ENCODE assay signal across 8 cellular contexts in the genomic region with DNA sequence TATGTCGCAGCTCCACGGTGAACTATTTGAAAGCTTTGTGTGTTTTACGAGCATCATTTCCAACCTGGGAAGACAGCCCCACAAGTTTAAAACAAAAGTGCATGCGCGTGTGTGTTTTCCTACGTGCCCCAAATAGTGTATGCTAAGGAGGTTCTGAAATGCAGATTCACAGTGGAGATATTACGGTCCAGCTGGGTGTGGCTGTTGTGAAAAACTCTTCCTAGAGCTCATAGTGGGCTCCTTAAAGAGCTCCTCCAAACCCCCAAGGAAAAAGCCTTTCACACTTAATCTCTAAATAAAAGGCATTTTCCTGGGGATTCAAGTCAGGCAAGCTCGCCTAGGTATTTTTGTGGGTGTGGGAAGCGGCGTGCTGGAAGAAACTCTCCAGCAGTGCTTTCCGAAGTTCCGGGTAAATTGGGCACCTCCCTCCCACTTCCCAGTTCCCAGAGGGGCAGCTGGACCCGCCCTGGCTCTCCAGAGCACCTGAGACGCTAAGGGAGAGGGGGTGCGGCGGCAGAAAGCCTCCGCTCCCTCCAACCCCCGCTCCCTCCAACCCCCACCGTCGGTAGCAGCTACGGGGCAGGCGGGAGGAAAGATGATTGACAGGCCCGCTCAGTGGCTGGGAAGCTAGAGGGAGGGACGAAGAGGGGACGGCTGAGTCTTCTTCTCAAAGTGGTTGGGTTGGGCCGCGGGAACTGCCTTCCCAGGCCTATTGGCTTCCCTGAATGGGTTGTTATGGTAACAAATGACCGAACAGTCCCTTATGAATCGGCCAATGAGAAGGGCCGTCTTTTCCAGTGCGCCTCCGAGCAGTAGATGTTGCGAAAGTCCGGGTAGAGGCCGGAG. TPM values are rescaled to one million over a fixed set of nuclear protein-coding genes. Genes with fewer than 3 reads are reported as not detected.
DNase-seq lines count a peak whose midpoint lies in the region; ATAC-seq and TF ChIP-seq lines count a peak whose summit lies in the region.

No MANE protein-coding gene starts in this region.

- H2AFZ ChIP-seq in H9 (ENCODE audit: low read length) = peak overlapping the region; percentile 87

- H3K36me3 Mint-ChIP-seq in H9 (ENCODE audit: insufficient read depth in 1 of 3, low read depth in 3 of 3) (peaks cover 23 to 41% (median 28%) of the 10 kb centered on the region in 3 experiments), neural crest cell (ENCODE audit: low read depth) (peaks cover 6% of the 10 kb centered on the region)
- H3K36me3 Mint-ChIP-seq in activated naive CD4-positive, alpha-beta T cell treated with anti-CD3 and anti-CD28 coated beads for 36 hours (ENCODE audit: low read depth) = peaks cover 38% of the 10 kb centered on the region

- H4K91ac ChIP-seq in H9 (ENCODE audit: insufficient read length, low read depth, low read length) = no peak overlapping the region

- no peak overlapping the region for H2BK15ac ChIP-seq in H9 (ENCODE audit: low read depth, low read length)

- peaks cover 2% of the 10 kb centered on the region; the same call in 1 of the 2 replicates for H3K4me1 ChIP-seq in H9 (ENCODE audit: insufficient read depth, low read length)
- H3K4me1 ChIP-seq in RWPE2 (ENCODE audit: insufficient read depth, poor library complexity, severe bottlenecking) = peaks cover 18% of the 10 kb centered on the region
- H3K4me1 ChIP-seq in foreskin keratinocyte = peaks cover 22% of the 10 kb centered on the region
- H3K4me1 ChIP-seq in thymus (ENCODE audit: control insufficient read depth, insufficient read depth, low read length) = no peaks in the 10 kb centered on the region

- H3T11ph ChIP-seq in H9 (ENCODE audit: low read length) = no peak overlapping the region

- H3K4me3 ChIP-seq in RWPE2 (ENCODE audit: severe bottlenecking) = peak overlapping the region; percentile 47
- peak overlapping the region; percentile 80 for H3K4me3 ChIP-seq in thymus (ENCODE audit: low read length)

- no peak overlapping the region for H4K8ac ChIP-seq in H9 (replicated peaks; ENCODE audit: insufficient read length, low read depth, low read length)

- H3K27me3 Mint-ChIP-seq in H9 (ENCODE audit: low read depth) = no peaks in the 10 kb centered on the region
- H3K27me3 Mint-ChIP-seq in activated naive CD4-positive, alpha-beta T cell treated with anti-CD3 and anti-CD28 coated beads for 36 hours (ENCODE audit: low read depth) = no peaks in the 10 kb centered on the region
- peaks cover 5% of the 10 kb centered on the region for H3K27me3 Mint-ChIP-seq in neural crest cell (ENCODE audit: low read depth)

- H3K4me3 Mint-ChIP-seq in H9 (peak overlapping the region; percentile 100), neural crest cell (peak overlapping the region; percentile 100)
- peak overlapping the region; percentile 98 for H3K4me3 Mint-ChIP-seq in activated naive CD4-positive, alpha-beta T cell treated with anti-CD3 and anti-CD28 coated beads for 36 hours

- no peak overlapping the region for H3K23ac ChIP-seq in H9 (ENCODE audit: insufficient read length, low read depth, low read length)

- DNase-seq in G401 (ENCODE audit: low spot score) (peak; percentile 100), H9 (peak; percentile 100), M059J (ENCODE audit: low read depth) (peak; percentile 100), RWPE2 (ENCODE audit: low spot score) (peak; percentile 99), foreskin keratinocyte (peak; percentile 100), neural crest cell (ENCODE audit: low read depth, low spot score) (peak; percentile 89)
- peak; percentile 99 for DNase-seq in activated naive CD4-positive, alpha-beta T cell treated with anti-CD3 and anti-CD28 coated beads for 36 hours

- CTCF ChIA-PET in activated naive CD4-positive, alpha-beta T cell treated with anti-CD3 and anti-CD28 coated beads for 36 hours (lab: Charles Lee) = interaction anchor here (0.5 to 2.5 kb wide), 9 partner anchors 36 to 231 kb away, joined by 3 to 12 read pairs (median 3); no protein-coding TSS in a partner anchor

- H3K27me3 ChIP-seq in H9 (ENCODE audit: insufficient read depth, low read length) (no peaks in the 10 kb centered on the region), RWPE2 (ENCODE audit: insufficient read depth, poor library complexity, severe bottlenecking) (no peaks in the 10 kb centered on the region), foreskin keratinocyte (no peaks in the 10 kb centered on the region), thymus (ENCODE audit: control insufficient read depth, insufficient read depth) (no peaks in the 10 kb centered on the region)

- no CpG with 5 or more reads among the region's 35 CpGs for WGBS in H9 (ENCODE audit: extremely low coverage, insufficient read length, low lambda C conversion rate)
- under 1% methylated on average over 35 of the region's 35 CpGs for WGBS in thymus

- H3K4me2 ChIP-seq in H9 (ENCODE audit: insufficient read depth, insufficient read length, low read length) = peak overlapping the region; percentile 95

- intact Hi-C loops in activated naive CD4-positive, alpha-beta T cell treated with anti-CD3 and anti-CD28 coated beads for 36 hours (cut with micrococcal nuclease) = loop anchor here (1.0 to 5.0 kb wide), 11 partner anchors 36 to 1284 kb away; partner anchors contain the start of genes ANKRD42, CCDC90B, DDIAS and RAB30

- no peak overlapping the region for H2BK5ac ChIP-seq in H9 (ENCODE audit: insufficient read length, low read length)

- no peak for TF ChIP-seq CTCF in H9 (conservative IDR thresholded peaks at IDR 0.05)
- TF ChIP-seq CTCF in RWPE2 (IDR thresholded peaks at IDR 0.05; ENCODE audit: poor library complexity, severe bottlenecking) = no peak
- TF ChIP-seq CTCF in foreskin keratinocyte (conservative IDR thresholded peaks at IDR 0.05) = no peak
- no peak for TF ChIP-seq CTCF in neural crest cell (conservative IDR thresholded peaks at IDR 0.05)

- no peak overlapping the region for H2BK20ac ChIP-seq in H9 (ENCODE audit: low read depth, low read length, poor library complexity, severe bottlenecking)

- peak overlapping the region; percentile 77 for H2BK120ac ChIP-seq in H9 (ENCODE audit: low read depth, low read length, poor library complexity, severe bottlenecking)

- no peaks in the 10 kb centered on the region for H4K20me1 ChIP-seq in H9 (ENCODE audit: control insufficient read depth, insufficient read depth, insufficient read length)

- H3K18ac ChIP-seq in H9 (ENCODE audit: insufficient read length, low read depth, low read length) = no peak overlapping the region

- H2BK12ac ChIP-seq in H9 (ENCODE audit: insufficient read length, low read depth, low read length) = no peak overlapping the region

- H3K9me3 Mint-ChIP-seq in H9 = peaks cover 2 to 5% of the 10 kb centered on the region in 2 experiments; a peak in 4 of 5 replicates
- H3K9me3 Mint-ChIP-seq in activated naive CD4-positive, alpha-beta T cell treated with anti-CD3 and anti-CD28 coated beads for 36 hours = no peaks in the 10 kb centered on the region
- H3K9me3 Mint-ChIP-seq in neural crest cell = no peaks in the 10 kb centered on the region

- H3K36me3 ChIP-seq in RWPE2 (ENCODE audit: low read depth) (peaks cover 35% of the 10 kb centered on the region), thymus (ENCODE audit: control insufficient read depth, insufficient read depth) (no peaks in the 10 kb centered on the region)

- in situ Hi-C loops in G401 (cut with HindIII; ENCODE audit: low sequenced_read_pairs) = no loop called here

- H3K27ac ChIP-seq in H9 (ENCODE audit: insufficient read length, low read depth, low read length) (peak overlapping the region; percentile 59), RWPE2 (ENCODE audit: poor library complexity, severe bottlenecking) (peak overlapping the region; percentile 84), foreskin keratinocyte (peak overlapping the region; percentile 84), thymus (ENCODE audit: low read depth) (peak overlapping the region; percentile 100)

- H3K9me3 ChIP-seq in H9 (ENCODE audit: control insufficient read depth, low read depth, low read length) = no peaks in the 10 kb centered on the region
- no peaks in the 10 kb centered on the region for H3K9me3 ChIP-seq in RWPE2 (ENCODE audit: severe bottlenecking)
- peaks cover 2% of the 10 kb centered on the region for H3K9me3 ChIP-seq in thymus (ENCODE audit: control insufficient read depth)

- peaks cover 35% of the 10 kb centered on the region for H3K79me2 ChIP-seq in H9 (ENCODE audit: insufficient read depth, low read length)

- H3K79me1 ChIP-seq in H9 (ENCODE audit: insufficient read depth, low read depth, low read length, poor library complexity, severe bottlenecking) = no peaks in the 10 kb centered on the region

- peak overlapping the region; percentile 90 to 96 (median 95) for H3K27ac Mint-ChIP-seq in H9
- peak overlapping the region; percentile 100 for H3K27ac Mint-ChIP-seq in activated naive CD4-positive, alpha-beta T cell treated with anti-CD3 and anti-CD28 coated beads for 36 hours
- H3K27ac Mint-ChIP-seq in neural crest cell (ENCODE audit: unreplicated experiment) = peak overlapping the region; percentile 76

- H3K4me1 Mint-ChIP-seq in H9 (peaks cover 17 to 19% of the 10 kb centered on the region in 2 experiments), neural crest cell (peaks cover 26% of the 10 kb centered on the region)
- H3K4me1 Mint-ChIP-seq in activated naive CD4-positive, alpha-beta T cell treated with anti-CD3 and anti-CD28 coated beads for 36 hours (ENCODE audit: low read depth) = peaks cover 26% of the 10 kb centered on the region

- no peak overlapping the region for H3K4ac ChIP-seq in H9 (ENCODE audit: low read depth, low read length)

- no peak overlapping the region for H3K56ac ChIP-seq in H9 (ENCODE audit: insufficient read length, low read depth, low read length)

- H2AK5ac ChIP-seq in H9 (ENCODE audit: insufficient read length, low read length) = no peak overlapping the region

- H3K14ac ChIP-seq in H9 (ENCODE audit: insufficient read depth, low read length) = no peak overlapping the region

- no peak overlapping the region for H4K5ac ChIP-seq in H9 (ENCODE audit: insufficient read length, low read depth, low read length)

- H3K23me2 ChIP-seq in H9 (ENCODE audit: insufficient read length, low read depth, low read length, poor library complexity, severe bottlenecking) = peaks cover 7% of the 10 kb centered on the region

- ATAC-seq in RWPE2 (ENCODE audit: low read depth) = peak; percentile 90
- peak; percentile 93 for ATAC-seq in foreskin keratinocyte

- H3K9ac ChIP-seq in H9 (ENCODE audit: extremely low read depth, insufficient read length, low read length) = peak overlapping the region; percentile 58

RNA-seq across cellular contexts. Expression of gene PCF11, which starts 0.6 kb away (rescaled TPM):
- total RNA-seq in G401 (2014; rRNA removed; shearing (Covaris generic)) = 10.8 and 22.3 TPM in 2 replicates
- total RNA-seq in H9 (2021) (47.4 and 50.9 TPM in 2 replicates), foreskin keratinocyte (22.5 and 25.5 TPM in 2 replicates), neural crest cell (67.3 and 67.9 TPM in 2 replicates)
- 16.5 and 25.3 TPM in 2 replicates for total RNA-seq in M059J (2014; rRNA removed; shearing (Covaris generic))
- 10 to 100 TPM; 50.3 to 54.1 TPM for total RNA-seq in activated naive CD4-positive, alpha-beta T cell treated with anti-CD3 and anti-CD28 coated beads for 36 hours
- polyA plus RNA-seq in foreskin keratinocyte (6.7 and 8.2 TPM in 2 replicates), thymus (62.8 TPM)

RNA-seq across cellular contexts. Expression of gene ANKRD42, which starts 37.1 kb away (rescaled TPM):
- total RNA-seq in G401 (2014; rRNA removed; shearing (Covaris generic)) = 5.1 and 15.1 TPM in 2 replicates
- total RNA-seq in H9 (2021) (4.9 and 5.1 TPM in 2 replicates), foreskin keratinocyte (6.0 and 6.3 TPM in 2 replicates), neural crest cell (7.8 and 7.9 TPM in 2 replicates)
- total RNA-seq in M059J (2014; rRNA removed; shearing (Covaris generic)) = 5.6 and 8.7 TPM in 2 replicates
- total RNA-seq in activated naive CD4-positive, alpha-beta T cell treated with anti-CD3 and anti-CD28 coated beads for 36 hours = 1 to 10 TPM; 2.3 to 2.7 TPM
- polyA plus RNA-seq in foreskin keratinocyte (3.2 and 3.4 TPM in 2 replicates), thymus (5.7 TPM)

Comparison
In these comparisons a context has a peak if more than half of its experiments do, and no peak if none do; other contexts are left out.
1. Peak in every context shown above with its lines: DNase-seq, ATAC-seq, H3K4me3 ChIP-seq and H3K27ac ChIP-seq.